Comparison of ENCODE assay signal across 9 cellular contexts in the genomic region with DNA sequence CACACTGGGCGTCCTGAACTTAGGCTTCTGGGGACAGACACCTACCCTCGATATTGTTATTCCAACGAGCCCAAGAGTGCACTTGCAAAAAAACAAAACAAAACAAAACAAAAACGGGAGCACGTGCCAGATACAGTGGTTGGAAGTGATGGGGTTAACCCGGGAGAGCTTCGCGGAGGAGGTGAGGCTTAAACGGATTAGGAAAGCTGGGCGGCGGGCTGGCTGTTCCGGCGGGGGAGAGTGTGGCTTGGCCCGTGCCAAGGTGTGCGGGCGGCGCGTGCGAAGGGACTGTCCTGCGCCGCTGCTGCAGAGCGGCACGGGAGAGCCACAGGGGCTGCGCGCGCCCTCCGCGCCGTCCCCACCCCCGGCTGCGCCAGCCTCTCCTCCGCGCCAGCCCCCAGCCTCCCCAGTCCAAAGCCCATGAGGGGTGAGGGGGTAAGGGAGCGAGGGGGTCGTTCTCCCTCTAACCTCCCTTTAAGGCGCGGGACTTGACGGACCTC. TPM values are rescaled to one million over a fixed set of nuclear protein-coding genes. Genes with fewer than 3 reads are reported as not detected.
DNase-seq lines count a peak whose midpoint lies in the region; ATAC-seq, FAIRE-seq and TF ChIP-seq lines count a peak whose summit lies in the region.
"Had no signal": no experiment of that assay in that cellular context is flagged by ENCODE, and none has a peak within 500 bp of the region (broad histone marks: within the 10 kb centered on the region; RNA-seq: fewer than 3 reads in every experiment).

No MANE protein-coding gene starts in this region.

- H3K27ac Mint-ChIP-seq in activated CD4-positive, alpha-beta T cell treated with anti-CD3 and anti-CD28 coated beads for 36 hours: no peak overlapping the region
- no peak overlapping the region for H3K27ac Mint-ChIP-seq in activated naive CD4-positive, alpha-beta T cell treated with anti-CD3 and anti-CD28 coated beads for 36 hours

- H3K4me1 ChIP-seq in keratinocyte (ENCODE audit: control insufficient read depth, extremely low read depth, insufficient read depth, low read length) (peaks cover 14% of the 10 kb centered on the region), thymus (ENCODE audit: control insufficient read depth, insufficient read depth, low read length) (peaks cover 13% of the 10 kb centered on the region)

- DNase-seq in activated CD4-positive, alpha-beta T cell treated with anti-CD3 and anti-CD28 coated beads for 36 hours: peak; percentile 38
- no peak for DNase-seq in activated CD4-positive, alpha-beta T cell treated with anti-CD3 and anti-CD28 coated beads for 1 hour
- DNase-seq in activated naive CD4-positive, alpha-beta T cell treated with anti-CD3 and anti-CD28 coated beads for 36 hours: peak; percentile 39
- DNase-seq in keratinocyte (ENCODE audit: low read depth, low spot score): no peak

- H4K20me1 ChIP-seq in keratinocyte (ENCODE audit: control insufficient read depth, extremely low read depth, insufficient read depth, low read length): peaks cover 2% of the 10 kb centered on the region

- H3K4me1 Mint-ChIP-seq in activated CD4-positive, alpha-beta T cell treated with anti-CD3 and anti-CD28 coated beads for 36 hours: peaks cover 23% of the 10 kb centered on the region
- peaks cover 26% of the 10 kb centered on the region for H3K4me1 Mint-ChIP-seq in activated naive CD4-positive, alpha-beta T cell treated with anti-CD3 and anti-CD28 coated beads for 36 hours (ENCODE audit: low read depth)

- H3K36me3 Mint-ChIP-seq in activated CD4-positive, alpha-beta T cell treated with anti-CD3 and anti-CD28 coated beads for 36 hours (ENCODE audit: low read depth): no peaks in the 10 kb centered on the region
- no peaks in the 10 kb centered on the region for H3K36me3 Mint-ChIP-seq in activated naive CD4-positive, alpha-beta T cell treated with anti-CD3 and anti-CD28 coated beads for 36 hours (ENCODE audit: low read depth)

- CTCF ChIA-PET in activated CD4-positive, alpha-beta T cell treated with anti-CD3 and anti-CD28 coated beads for 36 hours (lab: Charles Lee): interaction anchor here (1.0 to 6.3 kb wide), 8 partner anchors 9 to 419 kb away, joined by 3 to 82 read pairs (median 6); a partner anchor contains a TSS
- CTCF ChIA-PET in activated naive CD4-positive, alpha-beta T cell treated with anti-CD3 and anti-CD28 coated beads for 36 hours (lab: Charles Lee): interaction anchor here (0.8 to 5.1 kb wide), 10 partner anchors 9 to 177 kb away, joined by 3 to 44 read pairs (median 4); a partner anchor contains a TSS

- no peak overlapping the region for H3K9ac ChIP-seq in keratinocyte (ENCODE audit: control insufficient read depth, extremely low read depth, insufficient read depth, low read length)

- no peak overlapping the region for H2AFZ ChIP-seq in keratinocyte (ENCODE audit: control insufficient read depth, low read length)

- no peak overlapping the region for H3K27ac ChIP-seq in keratinocyte (ENCODE audit: control insufficient read depth, insufficient read depth, low read length)
- peak overlapping the region; percentile 31 for H3K27ac ChIP-seq in thymus (ENCODE audit: low read depth)

- H3K4me3 ChIP-seq in keratinocyte (ENCODE audit: control insufficient read depth in 2 of 3, extremely low read depth in 1 of 3, insufficient read depth in 2 of 3, low read depth in 1 of 3, low read length in 3 of 3) (peak overlapping the region in 2 of 3 experiments; percentile 14 to 21), thymus (ENCODE audit: low read length) (peak overlapping the region; percentile 36)

- H3K4me2 ChIP-seq in keratinocyte (ENCODE audit: control insufficient read depth, extremely low read depth, insufficient read depth, low read depth, low read length): peak overlapping the region; percentile 71

- peak; percentile 40 for ATAC-seq in activated CD4-positive, alpha-beta T cell treated with anti-CD3 and anti-CD28 coated beads for 36 hours
- ATAC-seq in HG02678 (IDR thresholded peaks at IDR 0.05; ENCODE audit: unreplicated experiment) (no peak), HG02642 (IDR thresholded peaks at IDR 0.05; ENCODE audit: poor library complexity, unreplicated experiment) (no peak), HG02884 (IDR thresholded peaks at IDR 0.05; ENCODE audit: unreplicated experiment) (no peak)

- no peaks in the 10 kb centered on the region for H3K9me1 ChIP-seq in keratinocyte (ENCODE audit: control insufficient read depth, extremely low read depth, insufficient read depth, low read length)

- H3K4me3 Mint-ChIP-seq in activated CD4-positive, alpha-beta T cell treated with anti-CD3 and anti-CD28 coated beads for 36 hours: peak overlapping the region; percentile 71
- peak overlapping the region; percentile 77 for H3K4me3 Mint-ChIP-seq in activated naive CD4-positive, alpha-beta T cell treated with anti-CD3 and anti-CD28 coated beads for 36 hours

- WGBS in thymus: 2% methylated on average over 38 of the region's 38 CpGs

- H3K79me2 ChIP-seq in keratinocyte (ENCODE audit: control insufficient read depth, insufficient read depth, low read length): no peaks in the 10 kb centered on the region

- H3K9me3 ChIP-seq in keratinocyte (ENCODE audit: control insufficient read depth, low read depth, low read length) (no peaks in the 10 kb centered on the region), thymus (ENCODE audit: control insufficient read depth) (no peaks in the 10 kb centered on the region)

- dilution Hi-C loops in keratinocyte (cut with MboI; ENCODE audit: extremely low pct_ligation_motif_present, low sequenced_read_pairs): no loop called here

- intact Hi-C loops in activated CD4-positive, alpha-beta T cell treated with anti-CD3 and anti-CD28 coated beads for 36 hours (cut with DNase I, micrococcal nuclease): loop anchor here (5.0 kb wide), 2 partner anchors 43 to 417 kb away; a partner anchor contains a TSS
- intact Hi-C loops in activated naive CD4-positive, alpha-beta T cell treated with anti-CD3 and anti-CD28 coated beads for 36 hours (cut with micrococcal nuclease): loop anchor here (5.0 kb wide), 2 partner anchors 38 to 167 kb away; no protein-coding TSS in a partner anchor

- FAIRE-seq in keratinocyte (lab: Jason Lieb, UNC): no peak

- H3K27me3 Mint-ChIP-seq in activated CD4-positive, alpha-beta T cell treated with anti-CD3 and anti-CD28 coated beads for 36 hours: peaks cover 44% of the 10 kb centered on the region
- peaks cover 45% of the 10 kb centered on the region for H3K27me3 Mint-ChIP-seq in activated naive CD4-positive, alpha-beta T cell treated with anti-CD3 and anti-CD28 coated beads for 36 hours (ENCODE audit: low read depth)

- H3K36me3 ChIP-seq in keratinocyte (ENCODE audit: control insufficient read depth in 2 of 2, extremely low read depth in 1 of 2, insufficient read depth in 2 of 2, low read length in 2 of 2) (no peaks in the 10 kb centered on the region), thymus (ENCODE audit: control insufficient read depth, insufficient read depth) (no peaks in the 10 kb centered on the region)

- POLR2A ChIA-PET in activated CD4-positive, alpha-beta T cell treated with anti-CD3 and anti-CD28 coated beads for 36 hours (lab: Charles Lee): interaction anchor here (0.6 kb wide), 2 partner anchors 47 to 56 kb away, joined by 3 read pairs; a partner anchor contains a TSS

- H3K9me3 Mint-ChIP-seq in activated CD4-positive, alpha-beta T cell treated with anti-CD3 and anti-CD28 coated beads for 36 hours (ENCODE audit: low read depth): no peaks in the 10 kb centered on the region
- H3K9me3 Mint-ChIP-seq in activated naive CD4-positive, alpha-beta T cell treated with anti-CD3 and anti-CD28 coated beads for 36 hours: no peaks in the 10 kb centered on the region

- no peak for TF ChIP-seq CTCF in keratinocyte (optimal IDR thresholded peaks at IDR 0.05 in 1 of 3, IDR thresholded peaks at IDR 0.05 in 1 of 3, conservative IDR thresholded peaks at IDR 0.05 in 1 of 3; ENCODE audit: extremely low read depth in 1 of 3, insufficient read depth in 2 of 3, low read length in 3 of 3)

- peaks cover 72% of the 10 kb centered on the region for H3K27me3 ChIP-seq in keratinocyte (ENCODE audit: control insufficient read depth, extremely low read depth, insufficient read depth, low read length)
- peaks cover 68% of the 10 kb centered on the region for H3K27me3 ChIP-seq in thymus (ENCODE audit: control insufficient read depth, insufficient read depth)

RNA-seq across cellular contexts. Expression of a gene that starts 1.5 kb away (rescaled TPM):
- under 1 TPM; 0.53 to 0.86 TPM for total RNA-seq in activated CD4-positive, alpha-beta T cell treated with anti-CD3 and anti-CD28 coated beads for 36 hours
- total RNA-seq in activated naive CD4-positive, alpha-beta T cell treated with anti-CD3 and anti-CD28 coated beads for 36 hours: under 1 TPM; 0.55 to 0.67 TPM
- polyA plus RNA-seq in keratinocyte: not detected in 3 replicates
- not detected for polyA plus RNA-seq in keratinocyte (2011; ENCODE audit: low read depth)
- polyA plus RNA-seq in keratinocyte (2011; cell fraction: cytosol; rRNA removed): 0.05 TPM in 1 of 2 replicates, not detected in the other
- polyA plus RNA-seq in keratinocyte (2011; cell fraction: nucleus; rRNA removed): not detected in 2 replicates
- not detected in 2 replicates for polyA plus RNA-seq in keratinocyte (2012; ENCODE audit: low replicate concordance)
- polyA minus RNA-seq in keratinocyte: not detected in 3 replicates
- not detected for polyA minus RNA-seq in keratinocyte (2011; cell fraction: cytosol; rRNA and poly(A)+ RNA removed)
- not detected in 2 replicates for polyA minus RNA-seq in keratinocyte (2011; cell fraction: nucleus; rRNA and poly(A)+ RNA removed)
- 0.18 TPM for polyA plus RNA-seq in thymus

RNA-seq across cellular contexts. Expression of a gene that starts 10.9 kb away (rescaled TPM):
- total RNA-seq in activated CD4-positive, alpha-beta T cell treated with anti-CD3 and anti-CD28 coated beads for 36 hours: not detected
- not detected for total RNA-seq in activated naive CD4-positive, alpha-beta T cell treated with anti-CD3 and anti-CD28 coated beads for 36 hours
- not detected in 3 replicates for polyA plus RNA-seq in keratinocyte
- polyA plus RNA-seq in keratinocyte (2011; ENCODE audit: low read depth): not detected
- polyA plus RNA-seq in keratinocyte (2011; cell fraction: cytosol; rRNA removed): not detected in 2 replicates
- not detected in 2 replicates for polyA plus RNA-seq in keratinocyte (2011; cell fraction: nucleus; rRNA removed)
- polyA plus RNA-seq in keratinocyte (2012; ENCODE audit: low replicate concordance): not detected in 2 replicates
- polyA minus RNA-seq in keratinocyte: not detected in 3 replicates
- polyA minus RNA-seq in keratinocyte (2011; cell fraction: cytosol; rRNA and poly(A)+ RNA removed): not detected
- not detected in 2 replicates for polyA minus RNA-seq in keratinocyte (2011; cell fraction: nucleus; rRNA and poly(A)+ RNA removed)
- polyA plus RNA-seq in thymus: 0.02 TPM
- total RNA-seq: Daoy had no signal

RNA-seq across cellular contexts. Expression of a gene that starts 17.9 kb away (rescaled TPM):
- total RNA-seq in activated CD4-positive, alpha-beta T cell treated with anti-CD3 and anti-CD28 coated beads for 36 hours: under 1 TPM; 0.09 to 0.11 TPM
- not detected for total RNA-seq in activated naive CD4-positive, alpha-beta T cell treated with anti-CD3 and anti-CD28 coated beads for 36 hours
- polyA plus RNA-seq in keratinocyte (not detected in 3 replicates), thymus (0.52 TPM)
- polyA plus RNA-seq in keratinocyte (2011; ENCODE audit: low read depth): not detected
- polyA plus RNA-seq in keratinocyte (2011; cell fraction: cytosol; rRNA removed): not detected in 2 replicates
- polyA plus RNA-seq in keratinocyte (2011; cell fraction: nucleus; rRNA removed): not detected in 2 replicates
- polyA plus RNA-seq in keratinocyte (2012; ENCODE audit: low replicate concordance): not detected in 2 replicates
- polyA minus RNA-seq in keratinocyte: not detected in 3 replicates
- polyA minus RNA-seq in keratinocyte (2011; cell fraction: cytosol; rRNA and poly(A)+ RNA removed): not detected
- polyA minus RNA-seq in keratinocyte (2011; cell fraction: nucleus; rRNA and poly(A)+ RNA removed): not detected in 2 replicates
- total RNA-seq: Daoy had no signal

RNA-seq across cellular contexts. Expression of a gene that starts 43.9 kb away (rescaled TPM):
- total RNA-seq in activated CD4-positive, alpha-beta T cell treated with anti-CD3 and anti-CD28 coated beads for 36 hours: 1 to 10 TPM; 1.4 to 1.5 TPM
- under 1 TPM; 0.45 to 0.89 TPM for total RNA-seq in activated naive CD4-positive, alpha-beta T cell treated with anti-CD3 and anti-CD28 coated beads for 36 hours
- polyA plus RNA-seq in keratinocyte: 0.08 to 0.59 TPM (median 0.10 TPM) in 3 replicates
- 0.46 TPM for polyA plus RNA-seq in keratinocyte (2011; ENCODE audit: low read depth)
- not detected in 2 replicates for polyA plus RNA-seq in keratinocyte (2011; cell fraction: cytosol; rRNA removed)
- 0.17 and 0.28 TPM in 2 replicates for polyA plus RNA-seq in keratinocyte (2011; cell fraction: nucleus; rRNA removed)
- polyA plus RNA-seq in keratinocyte (2012; ENCODE audit: low replicate concordance): 0.15 and 0.76 TPM in 2 replicates
- polyA minus RNA-seq in keratinocyte: 0.23 TPM in 1 of 3 replicates, not detected in the others
- polyA minus RNA-seq in keratinocyte (2011; cell fraction: cytosol; rRNA and poly(A)+ RNA removed): not detected
- not detected in 2 replicates for polyA minus RNA-seq in keratinocyte (2011; cell fraction: nucleus; rRNA and poly(A)+ RNA removed)
- polyA plus RNA-seq in thymus: 8.1 TPM

RNA-seq across cellular contexts. Expression of a gene that starts 47.1 kb away (rescaled TPM):
- 100 to 1,000 TPM; 107 to 147 TPM for total RNA-seq in activated CD4-positive, alpha-beta T cell treated with anti-CD3 and anti-CD28 coated beads for 36 hours
- total RNA-seq in activated naive CD4-positive, alpha-beta T cell treated with anti-CD3 and anti-CD28 coated beads for 36 hours: 100 to 1,000 TPM; 109 to 112 TPM
- polyA plus RNA-seq in keratinocyte (17.1 to 33.3 TPM (median 21.0 TPM) in 3 replicates), thymus (18.6 TPM)
- polyA plus RNA-seq in keratinocyte (2011; ENCODE audit: low read depth): 8.8 TPM
- polyA plus RNA-seq in keratinocyte (2011; cell fraction: cytosol; rRNA removed): 12.9 and 20.6 TPM in 2 replicates
- polyA plus RNA-seq in keratinocyte (2011; cell fraction: nucleus; rRNA removed): 72.3 and 76.6 TPM in 2 replicates
- 16.3 and 37.6 TPM in 2 replicates for polyA plus RNA-seq in keratinocyte (2012; ENCODE audit: low replicate concordance)
- 94.8 to 357 TPM (median 115 TPM) in 3 replicates for polyA minus RNA-seq in keratinocyte
- 59.5 TPM for polyA minus RNA-seq in keratinocyte (2011; cell fraction: cytosol; rRNA and poly(A)+ RNA removed)
- 106 and 132 TPM in 2 replicates for polyA minus RNA-seq in keratinocyte (2011; cell fraction: nucleus; rRNA and poly(A)+ RNA removed)

Comparison
In these comparisons a context has a peak if more than half of its experiments do, and no peak if none do; other contexts are left out.
1. DNase-seq: peak in activated CD4-positive, alpha-beta T cell treated with anti-CD3 and anti-CD28 coated beads for 36 hours (single experiment) and activated naive CD4-positive, alpha-beta T cell treated with anti-CD3 and anti-CD28 coated beads for 36 hours (single experiment); none in activated CD4-positive, alpha-beta T cell treated with anti-CD3 and anti-CD28 coated beads for 1 hour (single experiment) and keratinocyte (single experiment).